17 cellular contexts compared by ENCODE assay signal in genomic region chrX:66760648-66761047, GRCh38.
DNase-seq lines count a peak whose midpoint lies in the region; ATAC-seq, FAIRE-seq and TF ChIP-seq lines count a peak whose summit lies in the region.
"Had no signal": no experiment of that assay in that cellular context is flagged by ENCODE, and none has a peak within 500 bp of the region (broad histone marks: within the 10 kb centered on the region; RNA-seq: fewer than 3 reads in every experiment).

No MANE protein-coding gene starts in this region.

- H3K27me3 ChIP-seq in PC-9 (ENCODE audit: insufficient read depth, low read depth) (no peaks in the 10 kb centered on the region), small intestine (ENCODE audit: control insufficient read depth in 2 of 2, insufficient read depth in 2 of 2, low read length in 2 of 2) (no peaks in the 10 kb centered on the region)

- 57 to 71% (median 63%) methylated on average over 1 of the region's 1 CpG for WGBS in small intestine, 3 donors

- no peak overlapping the region for H2AFZ ChIP-seq in PC-9

- no peaks in the 10 kb centered on the region for H3F3A ChIP-seq in PC-9 (ENCODE audit: insufficient read depth, low read depth)

- no peaks in the 10 kb centered on the region; the same call in 1 of the 2 replicates for H3K27me3 Mint-ChIP-seq in HFFc6 (ENCODE audit: insufficient read depth)
- H3K27me3 Mint-ChIP-seq: stimulated activated memory B cell treated with anti-CD40 and anti-IgM and Interleukin-4, amounts not matched to agents 10 μg/mL and 1 μg/mL and 100 μg/mL, for 72 hours; T-helper 17 cell had no signal

- H3K36me3 ChIP-seq in PC-9 (ENCODE audit: low read depth), result no peaks in the 10 kb centered on the region
- no peaks in the 10 kb centered on the region for H3K36me3 ChIP-seq in small intestine (ENCODE audit: control insufficient read depth in 2 of 2, insufficient read depth in 2 of 2, low read length in 2 of 2)

- H3K27ac Mint-ChIP-seq in HFFc6, result no peak overlapping the region
- H3K27ac Mint-ChIP-seq: mesothelial cell of epicardium; stimulated activated memory B cell treated with anti-CD40 and anti-IgM and Interleukin-4, amounts not matched to agents 10 μg/mL and 1 μg/mL and 100 μg/mL, for 72 hours; T-helper 17 cell had no signal

- H3K4me1 Mint-ChIP-seq in HFFc6 (ENCODE audit: low read depth), result no peaks in the 10 kb centered on the region
- H3K4me1 Mint-ChIP-seq: mesothelial cell of epicardium; stimulated activated memory B cell treated with anti-CD40 and anti-IgM and Interleukin-4, amounts not matched to agents 10 μg/mL and 1 μg/mL and 100 μg/mL, for 72 hours; T-helper 17 cell had no signal

- H3K79me2 ChIP-seq in PC-9 (ENCODE audit: low read depth), result no peaks in the 10 kb centered on the region

- no peaks in the 10 kb centered on the region for H3K9me2 ChIP-seq in PC-9 (ENCODE audit: insufficient read depth)

- H3K27ac ChIP-seq in 22Rv1 (no peak overlapping the region), PC-9 (no peak overlapping the region), small intestine (ENCODE audit: low read depth in 1 of 2, low read length in 1 of 2) (no peak overlapping the region)
- H3K27ac ChIP-seq: psoas muscle had no signal

- DNase-seq in HFFc6 (no peak), PC-9 (no peak), fibroblast of villous mesenchyme (ENCODE audit: low read depth) (peak; percentile 0), dedifferentiated amniotic fluid mesenchymal stem cell (ENCODE audit: extremely low spot score) (no peak), GDM1 (lab: John Stamatoyannopoulos, UW) (no peak), small intestine (no peak)
- DNase-seq: activated CD4-positive, alpha-beta T cell treated with anti-CD3 and anti-CD28 coated beads, Interleukin-2, amount 50 U/mL, for 1 hour; activated effector memory CD4-positive, alpha-beta T cell treated with anti-CD3 and anti-CD28 coated beads, Interleukin-2, amount 50 U/mL, for 16 hours; NCI-H2171; psoas muscle; stimulated activated CD4-positive, alpha-beta T cell treated with anti-CD3 and anti-CD28 coated beads, Interleukin-1b, Interleukin-23, amount 100 ng/mL, for 48 hours; T-helper 17 cell had no signal

- no peak overlapping the region for H3K4me2 ChIP-seq in PC-9

- POLR2A ChIA-PET in PC-9 (lab: Charles Lee; ENCODE audit: unreplicated experiment), result no interaction called here

- CTCF ChIA-PET in PC-9 (lab: Charles Lee), result no interaction called here

- H3K36me3 Mint-ChIP-seq in HFFc6 (ENCODE audit: low read depth), result no peaks in the 10 kb centered on the region
- H3K36me3 Mint-ChIP-seq: mesothelial cell of epicardium; stimulated activated memory B cell treated with anti-CD40 and anti-IgM and Interleukin-4, amounts not matched to agents 10 μg/mL and 1 μg/mL and 100 μg/mL, for 72 hours had no signal

- no peak for FAIRE-seq in small intestine (lab: Jason Lieb, UNC)
- FAIRE-seq: GM18507 had no signal

- H3K9me3 Mint-ChIP-seq in HFFc6, result no peaks in the 10 kb centered on the region

- TF ChIP-seq CTCF in 22Rv1 (IDR thresholded peaks at IDR 0.05) (peak; percentile 24), HFFc6 (IDR thresholded peaks at IDR 0.05) (peak; percentile 62), PC-9 (conservative IDR thresholded peaks at IDR 0.05) (0 out of 2 replicates have a peak, but pooled peaks have one; percentile 30), fibroblast of villous mesenchyme (IDR thresholded peaks at IDR 0.05; ENCODE audit: insufficient read depth, low read depth, low read length) (no peak)

- no peak overlapping the region for H3K4me3 ChIP-seq in PC-9
- H3K4me3 ChIP-seq in fibroblast of villous mesenchyme (ENCODE audit: low read depth, low read length), result no peak overlapping the region
- H3K4me3 ChIP-seq in small intestine (ENCODE audit: low read depth in 1 of 2, low read length in 2 of 2), result no peak overlapping the region
- H3K4me3 ChIP-seq: psoas muscle had no signal

- intact Hi-C loops in PC-9 (cut with micrococcal nuclease; ENCODE audit: unreplicated experiment), result no loop called here

- no peaks in the 10 kb centered on the region for H3K4me1 ChIP-seq in PC-9 (replicated peaks; ENCODE audit: insufficient read depth)
- no peaks in the 10 kb centered on the region for H3K4me1 ChIP-seq in small intestine (ENCODE audit: control insufficient read depth in 2 of 2, insufficient read depth in 1 of 2, low read depth in 1 of 2, low read length in 1 of 2)
- H3K4me1 ChIP-seq: psoas muscle had no signal

- H3K9me3 ChIP-seq in PC-9 (ENCODE audit: insufficient read depth, low read depth), result no peaks in the 10 kb centered on the region
- H3K9me3 ChIP-seq in small intestine (ENCODE audit: control insufficient read depth, low read depth), result no peaks in the 10 kb centered on the region

- H4K20me1 ChIP-seq in PC-9 (ENCODE audit: insufficient read depth), result no peaks in the 10 kb centered on the region

- no TSS peak for BruUV-seq in PC-9 (replicated peaks; lab: Mats Ljungman, UMichigan)

- ATAC-seq in HG03520 (IDR thresholded peaks at IDR 0.05; ENCODE audit: unreplicated experiment), result no peak
- ATAC-seq: psoas muscle; stimulated activated memory B cell treated with anti-CD40 and anti-IgM and Interleukin-4, amounts not matched to agents 10 μg/mL and 1 μg/mL and 100 μg/mL, for 72 hours; T-helper 17 cell had no signal

- no peak overlapping the region for H3K4me3 Mint-ChIP-seq in HFFc6
- H3K4me3 Mint-ChIP-seq: mesothelial cell of epicardium; stimulated activated memory B cell treated with anti-CD40 and anti-IgM and Interleukin-4, amounts not matched to agents 10 μg/mL and 1 μg/mL and 100 μg/mL, for 72 hours; T-helper 17 cell had no signal
